2 cellular contexts compared by ENCODE assay signal in the genomic region with DNA sequence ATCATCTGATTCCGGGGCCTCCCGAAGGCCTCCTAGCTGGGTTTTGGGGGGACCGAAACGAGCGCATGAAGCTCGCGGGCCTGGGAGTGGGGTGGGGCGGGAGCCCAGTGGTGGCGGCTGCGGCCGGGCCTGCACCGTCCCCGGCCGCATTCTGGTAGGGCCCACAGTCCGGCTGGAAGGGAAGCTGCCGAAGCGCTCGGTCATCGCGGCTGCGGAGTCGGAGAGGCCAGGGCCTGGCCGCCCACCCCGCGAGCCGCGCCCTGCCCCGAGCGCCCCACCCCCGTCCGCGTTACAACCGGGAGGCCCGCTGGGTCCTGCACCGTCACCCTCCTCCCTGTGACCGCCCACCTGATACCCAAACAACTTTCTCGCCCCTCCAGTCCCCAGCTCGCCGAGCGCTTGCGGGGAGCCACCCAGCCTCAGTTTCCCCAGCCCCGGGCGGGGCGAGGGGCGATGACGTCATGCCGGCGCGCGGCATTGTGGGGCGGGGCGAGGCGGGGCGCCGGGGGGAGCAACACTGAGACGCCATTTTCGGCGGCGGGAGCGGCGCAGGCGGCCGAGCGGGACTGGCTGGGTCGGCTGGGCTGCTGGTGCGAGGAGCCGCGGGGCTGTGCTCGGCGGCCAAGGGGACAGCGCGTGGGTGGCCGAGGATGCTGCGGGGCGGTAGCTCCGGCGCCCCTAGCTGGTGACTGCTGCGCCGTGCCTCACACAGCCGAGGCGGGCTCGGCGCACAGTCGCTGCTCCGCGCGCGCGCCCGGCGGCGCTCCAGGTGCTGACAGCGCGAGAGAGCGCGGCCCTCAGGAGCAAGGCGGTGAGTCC.
A peak's percentile ranks its signal among the peaks of the same experiment; 100 is the strongest.
TF ChIP-seq lines count a peak whose summit lies in the region.

Gene KLC1, plus strand, starts transcription at position 528 of the 819 bp plus-strand sequence. CDS start 25,354 bp downstream, outside the sequence.

TF ChIP-seq in HEK293, 187 proteins besides CTCF, POLR2A, EP300 and RAD21 (continued from another document and continues in another):
- TF ChIP-seq OSR2 (tag by site-specific recombination; IDR thresholded peaks at IDR 0.05) = no peak
- TF ChIP-seq ZBTB20 (tag by site-specific recombination; IDR thresholded peaks at IDR 0.05) = peak; percentile 50; the same call in 1 of the 2 replicates
- peak; percentile 95 for TF ChIP-seq KLF7 (tag by site-specific recombination; IDR thresholded peaks at IDR 0.05; ENCODE audit: borderline replicate concordance)
- TF ChIP-seq ZNF692 (tag by site-specific recombination; IDR thresholded peaks at IDR 0.05) = peak; percentile 89
- 0 out of 2 replicates have a peak, but pooled peaks have one; percentile 16 for TF ChIP-seq ZNF843 (tag by site-specific recombination; IDR thresholded peaks at IDR 0.05)
- peak; percentile 64 for TF ChIP-seq GLIS1 (tag by site-specific recombination; IDR thresholded peaks at IDR 0.05)
- peak; percentile 99 for TF ChIP-seq ZNF629 (tag by site-specific recombination; IDR thresholded peaks at IDR 0.05)
- TF ChIP-seq ZNF2 (tag by site-specific recombination; IDR thresholded peaks at IDR 0.05) = 0 out of 2 replicates have a peak, but pooled peaks have one; percentile 42
- TF ChIP-seq KLF10 (tag by site-specific recombination; IDR thresholded peaks at IDR 0.05) = peak; percentile 26; the same call in 1 of the 2 replicates
- 0 out of 2 replicates have a peak, but pooled peaks have one; percentile 45 for TF ChIP-seq ZNF513 (tag by site-specific recombination; IDR thresholded peaks at IDR 0.05)
- peak; percentile 93 for TF ChIP-seq ZNF335 (tag by site-specific recombination; conservative IDR thresholded peaks at IDR 0.05)
- no peak for TF ChIP-seq ZNF670 (tag by site-specific recombination; IDR thresholded peaks at IDR 0.05; ENCODE audit: low read depth)
- TF ChIP-seq ZSCAN23 (tag by site-specific recombination; IDR thresholded peaks at IDR 0.05) = peak; percentile 28; the same call in 1 of the 2 replicates
- TF ChIP-seq SP7 (tag by site-specific recombination; IDR thresholded peaks at IDR 0.05) = peak; percentile 89
- no peak for TF ChIP-seq ZNF221 (tag by site-specific recombination; IDR thresholded peaks at IDR 0.05; ENCODE audit: borderline replicate concordance)
- no peak for TF ChIP-seq GLI2 (tag by site-specific recombination; IDR thresholded peaks at IDR 0.05; ENCODE audit: borderline replicate concordance, low read depth)
- TF ChIP-seq ZNF112 (tag by site-specific recombination; IDR thresholded peaks at IDR 0.05) = no peak
- TF ChIP-seq ZNF324 (tag by site-specific recombination; IDR thresholded peaks at IDR 0.05) = peak; percentile 85; the same call in 1 of the 2 replicates
- no peak for TF ChIP-seq GFI1B (tag by site-specific recombination; IDR thresholded peaks at IDR 0.05)
- TF ChIP-seq, protein P1, sequence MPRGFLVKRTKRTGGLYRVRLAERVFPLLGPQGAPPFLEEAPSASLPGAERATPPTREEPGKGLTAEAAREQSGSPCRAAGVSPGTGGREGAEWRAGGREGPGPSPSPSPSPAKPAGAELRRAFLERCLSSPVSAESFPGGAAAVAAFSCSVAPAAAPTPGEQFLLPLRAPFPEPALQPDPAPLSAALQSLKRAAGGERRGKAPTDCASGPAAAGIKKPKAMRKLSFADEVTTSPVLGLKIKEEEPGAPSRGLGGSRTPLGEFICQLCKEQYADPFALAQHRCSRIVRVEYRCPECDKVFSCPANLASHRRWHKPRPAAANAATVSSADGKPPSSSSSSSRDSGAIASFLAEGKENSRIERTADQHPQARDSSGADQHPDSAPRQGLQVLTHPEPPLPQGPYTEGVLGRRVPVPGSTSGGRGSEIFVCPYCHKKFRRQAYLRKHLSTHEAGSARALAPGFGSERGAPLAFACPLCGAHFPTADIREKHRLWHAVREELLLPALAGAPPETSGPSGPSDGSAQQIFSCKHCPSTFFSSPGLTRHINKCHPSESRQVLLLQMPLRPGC (tag by site-specific recombination; IDR thresholded peaks at IDR 0.05) = peak; percentile 66; the same call in 1 of the 2 replicates
- TF ChIP-seq ZNF660 (tag by site-specific recombination; IDR thresholded peaks at IDR 0.05) = 0 out of 2 replicates have a peak, but pooled peaks have one; percentile 47
- 0 out of 2 replicates have a peak, but pooled peaks have one; percentile 42 for TF ChIP-seq GLI4 (tag by site-specific recombination; IDR thresholded peaks at IDR 0.05)
- peak; percentile 44; the same call in 1 of the 2 replicates for TF ChIP-seq SALL2 (tag by site-specific recombination; IDR thresholded peaks at IDR 0.05; ENCODE audit: borderline replicate concordance)

TF ChIP-seq in WTC11, 78 proteins besides CTCF, POLR2A, EP300 and RAD21 (continued from another document and continues in another):
- TF ChIP-seq FOXP4 (CRISPR knock-in tag; IDR thresholded peaks at IDR 0.05) (peak; percentile 72; the same call in 1 of the 2 replicates), TEAD4 (CRISPR knock-in tag; IDR thresholded peaks at IDR 0.05) (no peak), TP53 (CRISPR knock-in tag; IDR thresholded peaks at IDR 0.05) (peak; percentile 52; the same call in 1 of the 2 replicates), ZNF263 (CRISPR knock-in tag; IDR thresholded peaks at IDR 0.05; ENCODE audit: low read depth) (0 out of 2 replicates have a peak, but pooled peaks have one; percentile 31), GABPB1 (CRISPR knock-in tag; IDR thresholded peaks at IDR 0.05) (peak; percentile 15; the same call in 1 of the 2 replicates), EMX1 (CRISPR knock-in tag; IDR thresholded peaks at IDR 0.05) (no peak), ZBTB21 (CRISPR knock-in tag; IDR thresholded peaks at IDR 0.05; ENCODE audit: borderline replicate concordance) (peak; percentile 95), USF1 (CRISPR knock-in tag; IDR thresholded peaks at IDR 0.05) (no peak), NR2C2 (CRISPR knock-in tag; IDR thresholded peaks at IDR 0.05) (no peak), GTF2I (CRISPR knock-in tag; conservative IDR thresholded peaks at IDR 0.05) (no peak), SMAD4 (CRISPR knock-in tag; IDR thresholded peaks at IDR 0.05) (no peak), MXD4 (CRISPR knock-in tag; IDR thresholded peaks at IDR 0.05; ENCODE audit: borderline replicate concordance) (no peak), E2F5 (CRISPR knock-in tag; IDR thresholded peaks at IDR 0.05) (peak; percentile 61), ZNF121 (CRISPR knock-in tag; IDR thresholded peaks at IDR 0.05) (no peak), SMAD3 (CRISPR knock-in tag; IDR thresholded peaks at IDR 0.05; ENCODE audit: borderline replicate concordance) (0 out of 2 replicates have a peak, but pooled peaks have one; percentile 14), JUN (CRISPR knock-in tag; IDR thresholded peaks at IDR 0.05) (peak; percentile 23; the same call in 1 of the 2 replicates), ELF4 (CRISPR knock-in tag; IDR thresholded peaks at IDR 0.05; ENCODE audit: low read depth) (no peak), ESRRA (CRISPR knock-in tag; IDR thresholded peaks at IDR 0.05; ENCODE audit: borderline replicate concordance) (peak; percentile 82; the same call in 1 of the 2 replicates), PRDM15 (CRISPR knock-in tag; IDR thresholded peaks at IDR 0.05) (no peak), FOXK1 (CRISPR knock-in tag; IDR thresholded peaks at IDR 0.05) (peak; percentile 90), SP1 (CRISPR knock-in tag; conservative IDR thresholded peaks at IDR 0.05) (peak; percentile 77), JAZF1 (CRISPR knock-in tag; IDR thresholded peaks at IDR 0.05) (no peak), ZNF423 (CRISPR knock-in tag; IDR thresholded peaks at IDR 0.05) (no peak)
- TF ChIP-seq, protein P2, sequence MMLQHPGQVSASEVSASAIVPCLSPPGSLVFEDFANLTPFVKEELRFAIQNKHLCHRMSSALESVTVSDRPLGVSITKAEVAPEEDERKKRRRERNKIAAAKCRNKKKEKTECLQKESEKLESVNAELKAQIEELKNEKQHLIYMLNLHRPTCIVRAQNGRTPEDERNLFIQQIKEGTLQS (CRISPR knock-in tag; conservative IDR thresholded peaks at IDR 0.05) = peak; percentile 89
- TF ChIP-seq, protein P3, sequence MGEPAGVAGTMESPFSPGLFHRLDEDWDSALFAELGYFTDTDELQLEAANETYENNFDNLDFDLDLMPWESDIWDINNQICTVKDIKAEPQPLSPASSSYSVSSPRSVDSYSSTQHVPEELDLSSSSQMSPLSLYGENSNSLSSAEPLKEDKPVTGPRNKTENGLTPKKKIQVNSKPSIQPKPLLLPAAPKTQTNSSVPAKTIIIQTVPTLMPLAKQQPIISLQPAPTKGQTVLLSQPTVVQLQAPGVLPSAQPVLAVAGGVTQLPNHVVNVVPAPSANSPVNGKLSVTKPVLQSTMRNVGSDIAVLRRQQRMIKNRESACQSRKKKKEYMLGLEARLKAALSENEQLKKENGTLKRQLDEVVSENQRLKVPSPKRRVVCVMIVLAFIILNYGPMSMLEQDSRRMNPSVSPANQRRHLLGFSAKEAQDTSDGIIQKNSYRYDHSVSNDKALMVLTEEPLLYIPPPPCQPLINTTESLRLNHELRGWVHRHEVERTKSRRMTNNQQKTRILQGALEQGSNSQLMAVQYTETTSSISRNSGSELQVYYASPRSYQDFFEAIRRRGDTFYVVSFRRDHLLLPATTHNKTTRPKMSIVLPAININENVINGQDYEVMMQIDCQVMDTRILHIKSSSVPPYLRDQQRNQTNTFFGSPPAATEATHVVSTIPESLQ (CRISPR knock-in tag; IDR thresholded peaks at IDR 0.05) = no peak
- TF ChIP-seq, protein P4, sequence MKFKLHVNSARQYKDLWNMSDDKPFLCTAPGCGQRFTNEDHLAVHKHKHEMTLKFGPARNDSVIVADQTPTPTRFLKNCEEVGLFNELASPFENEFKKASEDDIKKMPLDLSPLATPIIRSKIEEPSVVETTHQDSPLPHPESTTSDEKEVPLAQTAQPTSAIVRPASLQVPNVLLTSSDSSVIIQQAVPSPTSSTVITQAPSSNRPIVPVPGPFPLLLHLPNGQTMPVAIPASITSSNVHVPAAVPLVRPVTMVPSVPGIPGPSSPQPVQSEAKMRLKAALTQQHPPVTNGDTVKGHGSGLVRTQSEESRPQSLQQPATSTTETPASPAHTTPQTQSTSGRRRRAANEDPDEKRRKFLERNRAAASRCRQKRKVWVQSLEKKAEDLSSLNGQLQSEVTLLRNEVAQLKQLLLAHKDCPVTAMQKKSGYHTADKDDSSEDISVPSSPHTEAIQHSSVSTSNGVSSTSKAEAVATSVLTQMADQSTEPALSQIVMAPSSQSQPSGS (CRISPR knock-in tag; IDR thresholded peaks at IDR 0.05; ENCODE audit: borderline replicate concordance, low read depth) = peak; percentile 66; the same call in 1 of the 2 replicates
